Comparison of ENCODE assay signal across 19 cellular contexts in genomic region chr17:72185571-72185970, GRCh38.
"Had no signal": no experiment of that assay in that cellular context is flagged by ENCODE, and none has a peak within 500 bp of the region (broad histone marks: within the 10 kb centered on the region; RNA-seq: fewer than 3 reads in every experiment).

No MANE protein-coding gene starts in this region.

- H3K4me1 ChIP-seq: parathyroid adenoma, tibial artery, uterus had no signal

- H3K4me3 ChIP-seq: skin epidermis, tibial artery, uterus had no signal

- H3K9ac ChIP-seq: parathyroid adenoma had no signal

- H3K27ac ChIP-seq: parathyroid adenoma, skin epidermis, tibial artery, uterus had no signal

- H3K36me3 ChIP-seq: tibial artery, uterus had no signal

- H2AFZ ChIP-seq: parathyroid adenoma had no signal

- H3K4me1 Mint-ChIP-seq: activated CD4-positive, alpha-beta T cell treated with anti-CD3 and anti-CD28 coated beads, Interleukin-2, amount 10 ng/mL, durations not matched to agents 24 days and 14 days; activated naive CD8-positive, alpha-beta T cell treated with anti-CD3 and anti-CD28 coated beads for 36 hours; naive B cell had no signal

- H3K9me3 Mint-ChIP-seq: dendritic cell treated with granulocyte-macrophage colony-stimulating factor and Interleukin-4, amounts not matched to agents 40 ng/mL and 50 ng/mL, for 4 days had no signal

- H3K27me3 ChIP-seq: tibial artery, uterus had no signal

- ATAC-seq: activated CD8-positive, alpha-beta T cell treated with anti-CD3 and anti-CD28 coated beads, Interleukin-2, amount 10 ng/mL, durations not matched to agents 7 days and 5 days; activated T-cell treated with anti-CD3 and anti-CD28 coated beads, Interleukin-2, amount 50 U/mL, for 72 hours; left colon had no signal

- H3K4me3 Mint-ChIP-seq: activated CD4-positive, alpha-beta T cell treated with anti-CD3 and anti-CD28 coated beads, Interleukin-2, amount 10 ng/mL, durations not matched to agents 24 days and 14 days; activated CD8-positive, alpha-beta T cell treated with anti-CD3 and anti-CD28 coated beads, Interleukin-2, amount 10 ng/mL, durations not matched to agents 7 days and 5 days; activated naive CD8-positive, alpha-beta T cell treated with anti-CD3 and anti-CD28 coated beads for 36 hours; activated T-cell treated with anti-CD3 and anti-CD28 coated beads, Interleukin-2, amount 50 U/mL, for 72 hours; dendritic cell treated with granulocyte-macrophage colony-stimulating factor and Interleukin-4, amounts not matched to agents 40 ng/mL and 50 ng/mL, for 4 days; naive B cell had no signal

- H3K79me2 ChIP-seq: parathyroid adenoma had no signal

- H3K27me3 Mint-ChIP-seq: activated CD4-positive, alpha-beta T cell treated with anti-CD3 and anti-CD28 coated beads, Interleukin-2, amount 10 ng/mL, durations not matched to agents 24 days and 14 days; activated naive CD8-positive, alpha-beta T cell treated with anti-CD3 and anti-CD28 coated beads for 36 hours; dendritic cell treated with granulocyte-macrophage colony-stimulating factor and Interleukin-4, amounts not matched to agents 40 ng/mL and 50 ng/mL, for 4 days; naive B cell had no signal

- H3K9me3 ChIP-seq: tibial artery, uterus had no signal

- H3K36me3 Mint-ChIP-seq: activated naive CD8-positive, alpha-beta T cell treated with anti-CD3 and anti-CD28 coated beads for 36 hours; naive B cell had no signal

- DNase-seq: activated CD4-positive, alpha-beta T cell treated with anti-CD3 and anti-CD28 coated beads, Interleukin-2, amount 10 ng/mL, durations not matched to agents 24 days and 14 days; activated CD4-positive, CD25-positive, alpha-beta regulatory T cell; activated CD8-positive, alpha-beta memory T cell treated with anti-CD3 and anti-CD28 coated beads, Interleukin-2, amount 50 U/mL, for 4 hours; activated CD8-positive, alpha-beta T cell treated with anti-CD3 and anti-CD28 coated beads, Interleukin-2, amount 10 ng/mL, durations not matched to agents 7 days and 5 days; activated gamma-delta T cell treated with Interleukin-2 at 50 U/mL for 16 hours; activated naive CD8-positive, alpha-beta T cell treated with anti-CD3 and anti-CD28 coated beads for 36 hours; activated T-cell treated with anti-CD3 and anti-CD28 coated beads, Interleukin-2, amount 50 U/mL, for 72 hours; effector memory CD4-positive, alpha-beta T cell; left colon; mammary epithelial cell; naive B cell; stimulated activated CD4-positive, alpha-beta T cell treated with anti-CD3 and anti-CD28 coated beads, Interleukin-15, amount 100 ng/mL, for 24 hours; stimulated activated CD4-positive, alpha-beta T cell treated with anti-CD3 and anti-CD28 coated beads, Interleukin-4, amount 100 ng/mL, for 24 hours; stimulated activated naive CD4-positive, alpha-beta T cell; tibial artery; uterus had no signal

- H3K27ac Mint-ChIP-seq: activated CD4-positive, alpha-beta T cell treated with anti-CD3 and anti-CD28 coated beads, Interleukin-2, amount 10 ng/mL, durations not matched to agents 24 days and 14 days; activated CD8-positive, alpha-beta T cell treated with anti-CD3 and anti-CD28 coated beads, Interleukin-2, amount 10 ng/mL, durations not matched to agents 7 days and 5 days; activated naive CD8-positive, alpha-beta T cell treated with anti-CD3 and anti-CD28 coated beads for 36 hours; activated T-cell treated with anti-CD3 and anti-CD28 coated beads, Interleukin-2, amount 50 U/mL, for 72 hours; dendritic cell treated with granulocyte-macrophage colony-stimulating factor and Interleukin-4, amounts not matched to agents 40 ng/mL and 50 ng/mL, for 4 days; naive B cell had no signal
